Comparison of ENCODE assay signal across 9 cellular contexts in the genomic region with DNA sequence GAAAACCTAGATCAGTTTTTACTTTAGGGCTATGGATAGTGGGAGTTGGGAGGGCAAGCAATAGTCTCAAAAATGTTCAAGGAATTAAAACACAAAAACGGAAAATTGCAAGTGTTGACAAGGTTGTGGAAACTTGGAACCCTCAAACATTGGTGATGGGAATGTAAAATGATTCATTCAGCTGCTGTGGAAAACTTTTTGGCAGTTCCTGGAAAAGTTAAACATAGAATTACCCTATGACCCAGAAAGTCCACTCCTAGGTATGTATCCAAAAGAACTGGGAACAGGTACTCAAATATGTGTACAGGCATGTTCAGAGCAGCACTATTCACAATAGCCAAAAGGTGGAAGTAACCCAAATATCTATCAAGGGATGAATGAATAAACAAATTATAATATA. TPM values are rescaled to one million over a fixed set of nuclear protein-coding genes. Genes with fewer than 3 reads are reported as not detected.
DNase-seq lines count a peak whose midpoint lies in the region; ATAC-seq, FAIRE-seq and TF ChIP-seq lines count a peak whose summit lies in the region.
"Had no signal": no experiment of that assay in that cellular context is flagged by ENCODE, and none has a peak within 500 bp of the region (broad histone marks: within the 10 kb centered on the region; RNA-seq: fewer than 3 reads in every experiment).

No MANE protein-coding gene starts in this region.

- H2BK5ac ChIP-seq in mesenchymal stem cell (ENCODE audit: low read depth, low read length, poor library complexity, severe bottlenecking) = no peak overlapping the region

- H4K8ac ChIP-seq in mesenchymal stem cell (ENCODE audit: low read length) = no peak overlapping the region

- intact Hi-C loops in left ventricle myocardium superior (cut with micrococcal nuclease) (no loop called here), K562 (cut with micrococcal nuclease) (loop anchor here (5.0 kb wide), 2 partner anchors 73 to 172 kb away; a partner anchor contains a TSS)

- H3K4me3 ChIP-seq in right atrium auricular region (peak overlapping the region in 1 of 2 donors; percentile 63), K562 (peak overlapping the region; percentile 57; the same call in 1 of the 2 replicates), mesenchymal stem cell (ENCODE audit: insufficient read depth in 1 of 2, low read depth in 1 of 2, low read length in 2 of 2) (peak overlapping the region in 1 of 2 experiments; percentile 78)

- no peak for TF ChIP-seq RAD21 in K562 (CRISPR knock-in tag; conservative IDR thresholded peaks at IDR 0.05 in 1 of 2, IDR thresholded peaks at IDR 0.05 in 1 of 2)

- H3K36me3 ChIP-seq in right atrium auricular region (no peaks in the 10 kb centered on the region), K562 (ENCODE audit: control insufficient read depth, insufficient read depth, low read length) (no peaks in the 10 kb centered on the region; the same call in 2 of the 3 replicates), mesenchymal stem cell (ENCODE audit: control insufficient read depth in 1 of 2, insufficient read depth in 2 of 2, low read depth in 1 of 2, low read length in 2 of 2) (peaks cover 0 to 3% of the 10 kb centered on the region in 2 experiments)

- no peaks in the 10 kb centered on the region for H3K9me1 ChIP-seq in K562 (ENCODE audit: control insufficient read depth, insufficient read depth, low read length)

- H3K27me3 ChIP-seq in right atrium auricular region (no peaks in the 10 kb centered on the region), K562 (ENCODE audit: control insufficient read depth in 2 of 2, insufficient read depth in 2 of 2, low read length in 2 of 2) (no peaks in the 10 kb centered on the region), mesenchymal stem cell (ENCODE audit: control insufficient read depth in 1 of 2, insufficient read depth in 1 of 2, low read length in 2 of 2) (no peaks in the 10 kb centered on the region)

- DNase-seq in left ventricle myocardium superior (no peak), right atrium auricular region (ENCODE audit: low spot score) (no peak), K562 (ENCODE audit: extremely low read depth in 1 of 4, low spot score in 3 of 4) (no peak), mesenchymal stem cell (peak; percentile 25), hepatic stellate cell (ENCODE audit: low spot score) (no peak), ACHN (no peak), NCI-H69 (lab: John Stamatoyannopoulos, UW) (no peak)
- DNase-seq: COR-L47 had no signal

- no peak overlapping the region for H3K14ac ChIP-seq in mesenchymal stem cell (ENCODE audit: low read length in 2 of 2)

- H3K18ac ChIP-seq in mesenchymal stem cell (ENCODE audit: low read depth in 1 of 2, low read length in 2 of 2) = no peak overlapping the region

- peaks cover 0 to 32% of the 10 kb centered on the region in 2 donors for H3K4me1 ChIP-seq in right atrium auricular region
- H3K4me1 ChIP-seq in K562 (replicated peaks in 1 of 2; ENCODE audit: control insufficient read depth in 2 of 2, insufficient read depth in 2 of 2, low read length in 2 of 2) = peaks cover 7 to 27% of the 10 kb centered on the region in 2 experiments
- H3K4me1 ChIP-seq in mesenchymal stem cell (ENCODE audit: control insufficient read depth, insufficient read depth, low read depth, low read length) = peaks cover 9% of the 10 kb centered on the region

- in situ Hi-C loops in K562 (cut with MboI) (loop anchor here (5.0 kb wide), 1 partner anchor 83 kb away; no protein-coding TSS in a partner anchor), ACHN (cut with HindIII; ENCODE audit: low pct_ligation_motif_present, low pct_unique_long_range_greater_than_20kb, low sequenced_read_pairs) (no loop called here)

- no peak overlapping the region for H3K23ac ChIP-seq in mesenchymal stem cell (ENCODE audit: low read length in 2 of 2)

- peak overlapping the region in 1 of 2 experiments; percentile 93; a peak in 2 of 4 replicates for H3K9ac ChIP-seq in K562 (ENCODE audit: insufficient read depth in 1 of 2, low read depth in 2 of 2, low read length in 2 of 2)
- H3K9ac ChIP-seq in mesenchymal stem cell (ENCODE audit: low read length) = peak overlapping the region; percentile 92

- peak overlapping the region; percentile 99 for H2AFZ ChIP-seq in K562 (ENCODE audit: low read depth, low read length)
- no peak overlapping the region for H2AFZ ChIP-seq in mesenchymal stem cell (ENCODE audit: low read depth, low read length)

- TF ChIP-seq EP300 in K562 (IDR thresholded peaks at IDR 0.05; ENCODE audit: low read length) = no peak

- BruUV-seq in K562 (replicated peaks; lab: Mats Ljungman, UMichigan) = no TSS peak

- POLR2A ChIA-PET in K562 (lab: Yijun Ruan, JAX) = interaction anchor here (1.8 kb wide), 1 partner anchor 74 kb away, joined by 6 read pairs; no protein-coding TSS in a partner anchor

- FAIRE-seq in K562 (lab: Jason Lieb, UNC) = no peak

- CTCF ChIA-PET in K562 (lab: Yijun Ruan, JAX; ENCODE audit: low intra/inter-chr PET ratio) = no interaction called here

- no peak overlapping the region for H2AK5ac ChIP-seq in mesenchymal stem cell (ENCODE audit: low read length, severe bottlenecking)

- no peak for TF ChIP-seq CTCF in right atrium auricular region (IDR thresholded peaks at IDR 0.05)
- no peak for TF ChIP-seq CTCF in K562 (IDR thresholded peaks at IDR 0.05 in 2 of 3, conservative IDR thresholded peaks at IDR 0.05 in 1 of 3; ENCODE audit: insufficient read depth in 2 of 3, low read depth in 1 of 3, low read length in 3 of 3)

- no peaks in the 10 kb centered on the region for H3K79me1 ChIP-seq in mesenchymal stem cell (replicated peaks; ENCODE audit: low read length, poor library complexity, severe bottlenecking)

- H3K27ac ChIP-seq in right atrium auricular region (peak overlapping the region in 1 of 2 donors; percentile 93), K562 (ENCODE audit: extremely low read depth, low read depth, low read length) (peak overlapping the region; percentile 99), mesenchymal stem cell (ENCODE audit: low read length, poor library complexity, severe bottlenecking) (peak overlapping the region; percentile 99)

- no peak overlapping the region for H4K91ac ChIP-seq in mesenchymal stem cell (ENCODE audit: low read length)

- H3K9me3 ChIP-seq in right atrium auricular region = no peaks in the 10 kb centered on the region
- no peaks in the 10 kb centered on the region for H3K9me3 ChIP-seq in K562 (replicated peaks; ENCODE audit: control insufficient read depth, insufficient read depth, low read depth, low read length)
- no peaks in the 10 kb centered on the region for H3K9me3 ChIP-seq in mesenchymal stem cell (ENCODE audit: control insufficient read depth, low read length)

- H3K4me2 ChIP-seq in K562 (ENCODE audit: insufficient read depth, low read length) (peak overlapping the region; percentile 97), mesenchymal stem cell (ENCODE audit: low read length, poor library complexity, severe bottlenecking) (no peak overlapping the region)

- H4K20me1 ChIP-seq in K562 (replicated peaks; ENCODE audit: control insufficient read depth, insufficient read depth, low read length) = no peaks in the 10 kb centered on the region

- peaks cover 27% of the 10 kb centered on the region for H3K79me2 ChIP-seq in K562 (ENCODE audit: control insufficient read depth, insufficient read depth, low read length)

- H2BK15ac ChIP-seq in mesenchymal stem cell (ENCODE audit: low read depth, poor library complexity, severe bottlenecking) = no peak overlapping the region

- no peak overlapping the region for H2BK120ac ChIP-seq in mesenchymal stem cell (ENCODE audit: low read depth, low read length)

- ATAC-seq in left ventricle myocardium superior (peak; percentile 9), K562 (no peak), HG02678 (IDR thresholded peaks at IDR 0.05; ENCODE audit: unreplicated experiment) (no peak)

- TF ChIP-seq POLR2A in K562 (conservative IDR thresholded peaks at IDR 0.05) = no peak

- no peak overlapping the region for H3K4ac ChIP-seq in mesenchymal stem cell (ENCODE audit: low read depth in 1 of 2, low read length in 2 of 2)

- no peak overlapping the region for H2BK12ac ChIP-seq in mesenchymal stem cell (ENCODE audit: low read length in 2 of 2)

- WGBS in K562 (ENCODE audit: insufficient coverage, low coverage, missing lambda C conversion rate) = 8% methylated on average over 1 of the region's 1 CpG
- 62% methylated on average over 1 of the region's 1 CpG for WGBS in mesenchymal stem cell

RNA-seq across cellular contexts. Expression of a gene that starts 1.2 kb away (rescaled TPM):
- total RNA-seq in left ventricle myocardium superior = 18.1 TPM
- total RNA-seq in right atrium auricular region = 10 to 100 TPM; 20.9 to 29.3 TPM
- total RNA-seq in K562 (2011; cell fraction: chromatin; rRNA removed; ENCODE audit: low replicate concordance) = 13.3 and 20.3 TPM in 2 replicates
- 6.3 and 7.0 TPM in 2 replicates for total RNA-seq in K562 (2011; cell fraction: nucleolus; rRNA removed)
- 14.1 and 20.8 TPM in 2 replicates for total RNA-seq in K562 (2011; cell fraction: nucleoplasm; rRNA removed)
- total RNA-seq in K562 (2014; rRNA removed) = 25.8 and 28.7 TPM in 2 replicates
- 22.0 and 24.3 TPM in 2 replicates for total RNA-seq in K562 (2014; rRNA removed; fragmentation: Illumina TruSeq; extraction: Trizol)
- total RNA-seq in K562 (2015; rRNA removed; fragmentation: Illumina TruSeq; extraction: Trizol) = 24.0 and 24.6 TPM in 2 replicates
- 22.1 and 22.3 TPM in 2 replicates for total RNA-seq in K562 (2021)
- 12.4 and 16.0 TPM in 2 replicates for polyA plus RNA-seq in K562 (2011; rRNA removed)
- polyA plus RNA-seq in K562 (2011; cell fraction: cytosol; rRNA removed) = 8.6 and 9.9 TPM in 2 replicates
- polyA plus RNA-seq in K562 (2011; cell fraction: nucleus; rRNA removed) = 8.3 and 8.9 TPM in 2 replicates
- polyA plus RNA-seq in K562 (2012) = 15.4 and 16.9 TPM in 2 replicates
- polyA plus RNA-seq in K562 (2014; fragmentation: Illumina TruSeq; extraction: Trizol) = 20.6 and 26.6 TPM in 2 replicates
- 1 to 10 TPM; 9.4 to 9.6 TPM for polyA plus RNA-seq in K562 (2014; fragmentation: Nextera tagmentation; extraction: Ambion mirVana)
- polyA plus RNA-seq in K562 (2014; rRNA removed) = 22.8 and 27.3 TPM in 2 replicates
- 16.3 TPM in 2 replicates for polyA minus RNA-seq in K562 (2011; rRNA and poly(A)+ RNA removed)
- 5.7 and 10.7 TPM in 2 replicates for polyA minus RNA-seq in K562 (2011; cell fraction: cytosol; rRNA and poly(A)+ RNA removed)
- 3.8 and 5.8 TPM in 2 replicates for polyA minus RNA-seq in K562 (2011; cell fraction: nucleus; rRNA and poly(A)+ RNA removed)
- 84.0 TPM for polyA plus RNA-seq in mesenchymal stem cell (2013, experiment 1 of 2)
- 85.5 TPM for polyA plus RNA-seq in mesenchymal stem cell (2013, experiment 2 of 2)

RNA-seq across cellular contexts. Expression of a gene that starts 47.2 kb away (rescaled TPM):
- total RNA-seq in left ventricle myocardium superior (not detected), right atrium auricular region (under 1 TPM in 1 of 2 donors, not detected in 1; 0.37 TPM), K562 (2014; rRNA removed) (0.49 and 0.59 TPM in 2 replicates), K562 (2014; rRNA removed; fragmentation: Illumina TruSeq; extraction: Trizol) (0.11 TPM in 1 of 2 replicates, not detected in the other), K562 (2015; rRNA removed; fragmentation: Illumina TruSeq; extraction: Trizol) (0.07 TPM in 1 of 2 replicates, not detected in the other), K562 (2021) (0.83 and 1.1 TPM in 2 replicates)
- total RNA-seq in K562 (2011; cell fraction: chromatin; rRNA removed; ENCODE audit: low replicate concordance) = 0.19 and 0.32 TPM in 2 replicates
- not detected in 2 replicates for total RNA-seq in K562 (2011; cell fraction: nucleolus; rRNA removed)
- 0.37 TPM in 1 of 2 replicates, not detected in the other for total RNA-seq in K562 (2011; cell fraction: nucleoplasm; rRNA removed)
- polyA plus RNA-seq in K562 (2011; rRNA removed) (0.04 and 0.08 TPM in 2 replicates), K562 (2014; fragmentation: Illumina TruSeq; extraction: Trizol) (0.30 and 0.40 TPM in 2 replicates), K562 (2014; fragmentation: Nextera tagmentation; extraction: Ambion mirVana) (not detected), K562 (2014; rRNA removed) (0.11 and 0.28 TPM in 2 replicates)
- 0.06 and 0.31 TPM in 2 replicates for polyA plus RNA-seq in K562 (2011; cell fraction: cytosol; rRNA removed)
- 0.06 and 0.28 TPM in 2 replicates for polyA plus RNA-seq in K562 (2011; cell fraction: nucleus; rRNA removed)
- polyA plus RNA-seq in K562 (2012) = 0.09 and 0.18 TPM in 2 replicates
- 0.18 TPM in 1 of 2 replicates, not detected in the other for polyA minus RNA-seq in K562 (2011; rRNA and poly(A)+ RNA removed)
- polyA minus RNA-seq in K562 (2011; cell fraction: cytosol; rRNA and poly(A)+ RNA removed) = 0.48 and 1.0 TPM in 2 replicates
- polyA minus RNA-seq in K562 (2011; cell fraction: nucleus; rRNA and poly(A)+ RNA removed) = 0.11 TPM in 1 of 2 replicates, not detected in the other
- 0.21 TPM for polyA plus RNA-seq in mesenchymal stem cell (2013, experiment 1 of 2)
- 0.30 TPM for polyA plus RNA-seq in mesenchymal stem cell (2013, experiment 2 of 2)
